In the genomic region with DNA sequence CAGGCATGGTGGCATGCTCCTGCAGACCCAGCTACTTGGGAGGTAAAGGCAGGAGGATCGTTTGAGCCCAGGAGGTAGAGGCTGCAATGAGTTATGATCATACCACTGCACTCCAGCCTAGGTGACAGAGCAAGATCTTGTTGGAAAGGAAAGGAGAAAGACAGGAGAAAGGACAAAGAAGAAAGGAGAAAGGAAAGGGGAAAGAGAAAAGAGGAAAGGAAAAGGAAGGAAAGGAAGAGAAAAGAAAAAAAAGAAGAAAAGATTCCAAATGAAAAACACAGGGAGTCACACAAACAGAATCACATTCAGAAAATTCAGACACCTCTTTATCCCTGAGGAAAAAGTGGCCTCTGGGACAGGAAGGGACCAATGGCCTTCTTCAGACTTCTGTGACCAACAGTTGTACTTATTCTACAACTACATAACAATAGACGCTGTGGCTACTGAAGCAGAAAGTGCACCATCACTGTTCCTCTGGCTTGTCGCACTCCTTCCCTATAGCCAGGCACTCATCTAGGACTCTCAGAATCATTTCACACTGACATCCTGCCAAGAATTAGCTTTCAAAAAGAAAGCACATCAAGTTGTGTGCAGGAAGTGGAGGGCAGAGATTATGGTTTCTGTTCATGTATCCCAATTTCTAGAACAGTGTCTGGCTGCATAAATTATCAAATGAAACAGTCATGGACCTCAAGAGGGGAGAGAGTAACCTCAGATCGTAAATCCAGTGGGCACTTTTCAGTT, we compare ENCODE assay signal across 9 cellular contexts. TPM values are rescaled to one million over a fixed set of nuclear protein-coding genes. Genes with fewer than 3 reads are reported as not detected.
A peak's percentile ranks its signal among the peaks of the same experiment; 100 is the strongest.
DNase-seq lines count a peak whose midpoint lies in the region; ATAC-seq and TF ChIP-seq lines count a peak whose summit lies in the region.
"Had no signal": no experiment of that assay in that cellular context is flagged by ENCODE, and none has a peak within 500 bp of the region (broad histone marks: within the 10 kb centered on the region; RNA-seq: fewer than 3 reads in every experiment).

No MANE protein-coding gene starts in this region.

- no peaks in the 10 kb centered on the region for H3K27me3 ChIP-seq in right atrium auricular region
- H3K27me3 ChIP-seq in GM23248 (replicated peaks; ENCODE audit: insufficient read depth): no peaks in the 10 kb centered on the region

- H3K4me3 ChIP-seq in right atrium auricular region (no peak overlapping the region), GM23248 (no peak overlapping the region)

- no peak overlapping the region for H3K4me3 Mint-ChIP-seq in WTC11

- peaks cover 0 to 24% of the 10 kb centered on the region in 2 donors for H3K4me1 ChIP-seq in right atrium auricular region
- peaks cover 37% of the 10 kb centered on the region for H3K4me1 ChIP-seq in GM23248 (ENCODE audit: insufficient read depth)

- no peak overlapping the region for H3K4me2 ChIP-seq in GM23248 (ENCODE audit: unreplicated experiment)

- no peak overlapping the region for H2AFZ ChIP-seq in GM23248

- 72 to 73% methylated on average over 4 of the region's 4 CpGs for WGBS in GM23248 (ENCODE audit: low coverage in 1 of 2, low lambda C conversion rate in 2 of 2, missing lambda C conversion rate in 2 of 2), 2 experiments

- H3K36me3 Mint-ChIP-seq in WTC11: no peaks in the 10 kb centered on the region

- peaks cover 26% of the 10 kb centered on the region for H3K4me1 Mint-ChIP-seq in WTC11

- intact Hi-C loops in Right ventricle myocardium superior (cut with DNase I): no loop called here

- TF ChIP-seq CTCF in right atrium auricular region (IDR thresholded peaks at IDR 0.05): no peak
- TF ChIP-seq CTCF in WTC11 (IDR thresholded peaks at IDR 0.05): no peak

- no peaks in the 10 kb centered on the region for H3K9me2 ChIP-seq in GM23248 (ENCODE audit: insufficient read depth)

- POLR2A ChIA-PET in WTC11 (lab: Charles Lee): no interaction called here

- no peak overlapping the region for H3K9ac ChIP-seq in GM23248

- H3K9me3 ChIP-seq in right atrium auricular region (no peaks in the 10 kb centered on the region), GM23248 (ENCODE audit: low read depth) (no peaks in the 10 kb centered on the region)

- H3K9me3 Mint-ChIP-seq in WTC11: no peaks in the 10 kb centered on the region

- ATAC-seq in Right ventricle myocardium superior (ENCODE audit: poor library complexity) (peak; percentile 60), HG02870 (IDR thresholded peaks at IDR 0.05; ENCODE audit: unreplicated experiment) (peak; percentile 49), WTC11 (no peak)

- peaks cover 100% of the 10 kb centered on the region for H3K79me2 ChIP-seq in GM23248 (ENCODE audit: insufficient read depth)

- no peak overlapping the region for H3K27ac ChIP-seq in right atrium auricular region
- H3K27ac ChIP-seq in GM23248: no peak overlapping the region

- H3K36me3 ChIP-seq in right atrium auricular region (no peaks in the 10 kb centered on the region), GM23248 (ENCODE audit: low read depth) (no peaks in the 10 kb centered on the region)

- in situ Hi-C loops in GM23248 (cut with MboI): no loop called here

- H3F3A ChIP-seq in GM23248 (ENCODE audit: insufficient read depth): peaks cover 11% of the 10 kb centered on the region

- no peaks in the 10 kb centered on the region for H3K27me3 Mint-ChIP-seq in WTC11 (ENCODE audit: low read depth)

- DNase-seq in Right ventricle myocardium superior (no peak), right atrium auricular region (ENCODE audit: low spot score) (no peak), WTC11 (ENCODE audit: low spot score) (no peak), superior temporal gyrus (ENCODE audit: extremely low spot score) (peak; percentile 20), GM23248 (no peak), COLO829 (ENCODE audit: low spot score) (no peak)
- DNase-seq in activated effector memory CD4-positive, alpha-beta T cell treated with anti-CD3 and anti-CD28 coated beads, Interleukin-2, amount 50 U/mL, for 16 hours: no peak
- DNase-seq: NCI-H1092 had no signal

- H4K20me1 ChIP-seq in GM23248 (ENCODE audit: insufficient read depth): peaks cover 8% of the 10 kb centered on the region; the same call in 1 of the 2 replicates

- peak overlapping the region; percentile 49; the same call in 1 of the 2 replicates for H3K27ac Mint-ChIP-seq in WTC11

- CTCF ChIA-PET in WTC11 (lab: Charles Lee): no interaction called here

TF ChIP-seq in WTC11, 78 proteins besides CTCF, POLR2A, EP300 and RAD21:
- TF ChIP-seq FOXP1 (CRISPR knock-in tag; IDR thresholded peaks at IDR 0.05; ENCODE audit: borderline replicate concordance): no peak
- TF ChIP-seq, protein P1, sequence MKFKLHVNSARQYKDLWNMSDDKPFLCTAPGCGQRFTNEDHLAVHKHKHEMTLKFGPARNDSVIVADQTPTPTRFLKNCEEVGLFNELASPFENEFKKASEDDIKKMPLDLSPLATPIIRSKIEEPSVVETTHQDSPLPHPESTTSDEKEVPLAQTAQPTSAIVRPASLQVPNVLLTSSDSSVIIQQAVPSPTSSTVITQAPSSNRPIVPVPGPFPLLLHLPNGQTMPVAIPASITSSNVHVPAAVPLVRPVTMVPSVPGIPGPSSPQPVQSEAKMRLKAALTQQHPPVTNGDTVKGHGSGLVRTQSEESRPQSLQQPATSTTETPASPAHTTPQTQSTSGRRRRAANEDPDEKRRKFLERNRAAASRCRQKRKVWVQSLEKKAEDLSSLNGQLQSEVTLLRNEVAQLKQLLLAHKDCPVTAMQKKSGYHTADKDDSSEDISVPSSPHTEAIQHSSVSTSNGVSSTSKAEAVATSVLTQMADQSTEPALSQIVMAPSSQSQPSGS (CRISPR knock-in tag; IDR thresholded peaks at IDR 0.05; ENCODE audit: borderline replicate concordance, low read depth): no peak
- TF ChIP-seq AR (CRISPR knock-in tag; IDR thresholded peaks at IDR 0.05): no peak

RNA-seq across cellular contexts. Expression of gene MTMR6, which starts 5.9 kb away (rescaled TPM):
- total RNA-seq in Right ventricle myocardium superior (14.7 TPM), right atrium auricular region (10 to 100 TPM; 14.8 to 21.2 TPM), WTC11 (2021) (7.0 to 8.6 TPM (median 7.6 TPM) in 3 replicates)
- total RNA-seq in GM23248 (2014; rRNA removed; shearing (Covaris generic)): 37.2 and 40.8 TPM in 2 replicates
- 25.5 and 26.1 TPM in 2 replicates for polyA plus RNA-seq in GM23248 (2016; fragmentation: Nextera tagmentation; extraction: Ambion mirVana)

RNA-seq across cellular contexts. Expression of gene NUP58, which starts 20.1 kb away (rescaled TPM):
- total RNA-seq in Right ventricle myocardium superior (22.0 TPM), right atrium auricular region (10 to 100 TPM; 24.7 to 27.9 TPM), WTC11 (2021) (59.0 to 63.4 TPM (median 60.3 TPM) in 3 replicates)
- total RNA-seq in GM23248 (2014; rRNA removed; shearing (Covaris generic)): 54.8 and 62.9 TPM in 2 replicates
- 22.5 and 22.6 TPM in 2 replicates for polyA plus RNA-seq in GM23248 (2016; fragmentation: Nextera tagmentation; extraction: Ambion mirVana)
